In genomic region chr7:39580150-39580874, GRCh38 we compare ENCODE assay signal across 1 cellular context.
TF ChIP-seq lines count a peak whose summit lies in the region.

No MANE protein-coding gene starts in this region.

TF ChIP-seq in HepG2, 621 proteins besides CTCF, POLR2A, EP300 and RAD21 (continued from another document and continues in another):
- TF ChIP-seq PAX8 (CRISPR knock-in tag; IDR thresholded peaks at IDR 0.05; ENCODE audit: borderline replicate concordance), result no peak
- no peak for TF ChIP-seq SP1 (IDR thresholded peaks at IDR 0.05)
- TF ChIP-seq SP1 (CRISPR knock-in tag; IDR thresholded peaks at IDR 0.05), result no peak
- TF ChIP-seq ZNF160 (CRISPR knock-in tag; IDR thresholded peaks at IDR 0.05), result no peak
- no peak for TF ChIP-seq CHD4 (IDR thresholded peaks at IDR 0.05; ENCODE audit: borderline replicate concordance, low read length)
- no peak for TF ChIP-seq ZBTB46 (CRISPR knock-in tag; IDR thresholded peaks at IDR 0.05; ENCODE audit: borderline replicate concordance)
- peak; percentile 86 for TF ChIP-seq BCL6 (CRISPR knock-in tag; IDR thresholded peaks at IDR 0.05)
- no peak for TF ChIP-seq HNRNPLL (IDR thresholded peaks at IDR 0.05; ENCODE audit: low read depth, low read length, poor library complexity, severe bottlenecking)
- TF ChIP-seq MLX (CRISPR knock-in tag; IDR thresholded peaks at IDR 0.05), result peak; percentile 66
- peak in 1 of 2 experiments; percentile 81; a peak in 2 of 4 replicates for TF ChIP-seq HMGXB4 (CRISPR knock-in tag; IDR thresholded peaks at IDR 0.05; ENCODE audit: borderline replicate concordance in 1 of 2, low read depth in 1 of 2)
- no peak for TF ChIP-seq MTA3 (CRISPR knock-in tag; IDR thresholded peaks at IDR 0.05)
- no peak for TF ChIP-seq ZNF816 (CRISPR knock-in tag; IDR thresholded peaks at IDR 0.05; ENCODE audit: borderline replicate concordance)
- TF ChIP-seq ZNF879 (CRISPR knock-in tag; IDR thresholded peaks at IDR 0.05), result no peak
- TF ChIP-seq ATF1 (CRISPR knock-in tag; IDR thresholded peaks at IDR 0.05), result no peak
- no peak for TF ChIP-seq ZNF547 (CRISPR knock-in tag; IDR thresholded peaks at IDR 0.05)
- TF ChIP-seq ZNF720 (CRISPR knock-in tag; IDR thresholded peaks at IDR 0.05), result no peak
- 0 out of 2 replicates have a peak, but pooled peaks have one; percentile 50 for TF ChIP-seq ZNF205 (CRISPR knock-in tag; IDR thresholded peaks at IDR 0.05)
- no peak for TF ChIP-seq ZNF7 (CRISPR knock-in tag; IDR thresholded peaks at IDR 0.05)
- no peak for TF ChIP-seq GPBP1L1 (CRISPR knock-in tag; IDR thresholded peaks at IDR 0.05)
- no peak for TF ChIP-seq ATF3 (CRISPR knock-in tag; IDR thresholded peaks at IDR 0.05)
- TF ChIP-seq ZNF281 (CRISPR knock-in tag; IDR thresholded peaks at IDR 0.05; ENCODE audit: borderline replicate concordance), result no peak
- TF ChIP-seq SYNCRIP (IDR thresholded peaks at IDR 0.05; ENCODE audit: insufficient read depth, low read depth, low read length), result no peak
- no peak for TF ChIP-seq ZNF503 (CRISPR knock-in tag; IDR thresholded peaks at IDR 0.05)
- no peak for TF ChIP-seq PHF21A (CRISPR knock-in tag; IDR thresholded peaks at IDR 0.05)
- TF ChIP-seq MAZ (IDR thresholded peaks at IDR 0.05; ENCODE audit: borderline replicate concordance, low read depth, low read length), result no peak
- TF ChIP-seq MAZ (CRISPR knock-in tag; IDR thresholded peaks at IDR 0.05; ENCODE audit: low read depth), result no peak
- no peak for TF ChIP-seq NCOA1 (CRISPR knock-in tag; IDR thresholded peaks at IDR 0.05)
- no peak for TF ChIP-seq ZNF768 (CRISPR knock-in tag; IDR thresholded peaks at IDR 0.05)
- no peak for TF ChIP-seq ZNF644 (CRISPR knock-in tag; IDR thresholded peaks at IDR 0.05; ENCODE audit: low read depth)
- no peak for TF ChIP-seq ZNF333 (CRISPR knock-in tag; IDR thresholded peaks at IDR 0.05; ENCODE audit: borderline replicate concordance)
- TF ChIP-seq FOXO1 (CRISPR knock-in tag; IDR thresholded peaks at IDR 0.05), result 0 out of 2 replicates have a peak, but pooled peaks have one; percentile 37
- TF ChIP-seq JUND (CRISPR knock-in tag; IDR thresholded peaks at IDR 0.05), result no peak
- no peak for TF ChIP-seq ZNF3 (CRISPR knock-in tag; IDR thresholded peaks at IDR 0.05)
- TF ChIP-seq ZNF343 (CRISPR knock-in tag; IDR thresholded peaks at IDR 0.05), result no peak
- no peak for TF ChIP-seq TBP (CRISPR knock-in tag; IDR thresholded peaks at IDR 0.05)
- no peak for TF ChIP-seq UBTF (CRISPR knock-in tag; IDR thresholded peaks at IDR 0.05)
- TF ChIP-seq AGO2 (optimal IDR thresholded peaks at IDR 0.05; ENCODE audit: low read depth, low read length), result no peak
- no peak for TF ChIP-seq ISL2 (CRISPR knock-in tag; IDR thresholded peaks at IDR 0.05)
- TF ChIP-seq HNF1B (CRISPR knock-in tag; IDR thresholded peaks at IDR 0.05), result peak; percentile 40; the same call in 1 of the 2 replicates
- TF ChIP-seq TFE3 (CRISPR knock-in tag; IDR thresholded peaks at IDR 0.05), result peak; percentile 64; the same call in 1 of the 2 replicates
- no peak for TF ChIP-seq ZNF609 (CRISPR knock-in tag; IDR thresholded peaks at IDR 0.05; ENCODE audit: borderline replicate concordance)
